Comparison of ENCODE assay signal across 8 cellular contexts in genomic region chr4:52051615-52052474, GRCh38. TPM values are rescaled to one million over a fixed set of nuclear protein-coding genes. Genes with fewer than 3 reads are reported as not detected.
A peak's percentile ranks its signal among the peaks of the same experiment; 100 is the strongest.
DNase-seq lines count a peak whose midpoint lies in the region; ATAC-seq, FAIRE-seq and TF ChIP-seq lines count a peak whose summit lies in the region.

No MANE protein-coding gene starts in this region.

- DNase-seq in NOMO-1 (lab: John Stamatoyannopoulos, UW; ENCODE audit: unreplicated experiment in 2 of 2) = peak; percentile 17 to 55
- no peak for DNase-seq in NOMO-1 treated with dmso at 0.1 percent for 144 hours (lab: John Stamatoyannopoulos, UW; ENCODE audit: unreplicated experiment)
- DNase-seq in NCI-H1048 (lab: John Stamatoyannopoulos, UW) = peak; percentile 40
- peak in 39 of 42 donors; percentile 11 to 66 (median 39) for DNase-seq in head of caudate nucleus
- DNase-seq in pancreas = peak; percentile 46 to 72 (median 62)
- no peak for DNase-seq in HT-29 (ENCODE audit: low spot score)

- peak; percentile 68 for ATAC-seq in GM21723 (IDR thresholded peaks at IDR 0.05; ENCODE audit: unreplicated experiment)
- peak; percentile 87 to 96 (median 92) for ATAC-seq in pancreas

- H3K4me3 ChIP-seq in pancreas = peak overlapping the region; percentile 24 to 57 (median 40)

- no peaks in the 10 kb centered on the region for H3K36me3 Mint-ChIP-seq in activated naive CD8-positive, alpha-beta T cell

- 8 to 10% methylated on average over 46 of the region's 46 CpGs for WGBS in pancreas, 2 donors

- no peaks in the 10 kb centered on the region for H3K4me1 ChIP-seq in pancreas

- peak overlapping the region; percentile 72 for H3K4me3 Mint-ChIP-seq in activated naive CD8-positive, alpha-beta T cell

- H3K9me3 Mint-ChIP-seq in activated naive CD8-positive, alpha-beta T cell (ENCODE audit: low read depth) = no peaks in the 10 kb centered on the region

- H3K4me1 Mint-ChIP-seq in activated naive CD8-positive, alpha-beta T cell (ENCODE audit: low read depth) = peaks cover 16% of the 10 kb centered on the region

- no peaks in the 10 kb centered on the region for H3K9me3 ChIP-seq in pancreas

- H3K27ac ChIP-seq in pancreas = peak overlapping the region; percentile 26 to 48 (median 46)

- no peak for FAIRE-seq in pancreas (lab: Jason Lieb, UNC)

- intact Hi-C loops in head of caudate nucleus (cut with DNase I) = no loop called here
- intact Hi-C loops in pancreas (cut with DNase I) = no loop called here

- peaks cover 48% of the 10 kb centered on the region for H3K27me3 Mint-ChIP-seq in activated naive CD8-positive, alpha-beta T cell

- TF ChIP-seq CTCF in pancreas (IDR thresholded peaks at IDR 0.05) = no peak

- H3K27ac Mint-ChIP-seq in activated naive CD8-positive, alpha-beta T cell = no peak overlapping the region

- no peaks in the 10 kb centered on the region for H3K27me3 ChIP-seq in pancreas

- H3K36me3 ChIP-seq in pancreas = no peaks in the 10 kb centered on the region

RNA-seq across cellular contexts. Expression of gene SPATA18, which starts 0.7 kb away (rescaled TPM):
- 1 to 10 TPM; 3.0 to 4.3 (median 3.6) TPM for total RNA-seq in pancreas
- polyA plus RNA-seq in pancreas = 1 to 10 TPM; 1.2 to 1.5 TPM
- 0.10 TPM in 1 of 2 replicates, not detected in the other for total RNA-seq in HT-29 (2014; rRNA removed; shearing (Covaris generic))

RNA-seq across cellular contexts. Expression of gene SGCB, which starts 13.7 kb away (rescaled TPM):
- 10 to 100 TPM in 2 of 6 donors, 1 to 10 TPM in 4; 4.4 to 13.8 (median 7.2) TPM for total RNA-seq in pancreas
- 10 to 100 TPM in 1 of 2 donors, 1 to 10 TPM in 1; 3.2 to 11.6 TPM for polyA plus RNA-seq in pancreas
- 1.7 and 1.9 TPM in 2 replicates for total RNA-seq in HT-29 (2014; rRNA removed; shearing (Covaris generic))

RNA-seq across cellular contexts. Expression of gene LRRC66, which starts 31.7 kb away (rescaled TPM):
- under 1 TPM in 5 of 6 donors, not detected in 1; 0.08 to 0.19 (median 0.14) TPM for total RNA-seq in pancreas
- under 1 TPM; 0.23 to 0.94 TPM for polyA plus RNA-seq in pancreas
- 1.5 TPM in 2 replicates for total RNA-seq in HT-29 (2014; rRNA removed; shearing (Covaris generic))

Comparison
In these comparisons a context has a peak if more than half of its experiments do, and no peak if none do; other contexts are left out.
1. DNase-seq: peak in NOMO-1 (2 of 2), NCI-H1048 (single experiment), head of caudate nucleus (39 of 42) and pancreas (6 of 6); none in NOMO-1 treated with dmso at 0.1 percent for 144 hours (single experiment) and HT-29 (single experiment).